ENCODE assay signal across 28 cellular contexts in the genomic region with DNA sequence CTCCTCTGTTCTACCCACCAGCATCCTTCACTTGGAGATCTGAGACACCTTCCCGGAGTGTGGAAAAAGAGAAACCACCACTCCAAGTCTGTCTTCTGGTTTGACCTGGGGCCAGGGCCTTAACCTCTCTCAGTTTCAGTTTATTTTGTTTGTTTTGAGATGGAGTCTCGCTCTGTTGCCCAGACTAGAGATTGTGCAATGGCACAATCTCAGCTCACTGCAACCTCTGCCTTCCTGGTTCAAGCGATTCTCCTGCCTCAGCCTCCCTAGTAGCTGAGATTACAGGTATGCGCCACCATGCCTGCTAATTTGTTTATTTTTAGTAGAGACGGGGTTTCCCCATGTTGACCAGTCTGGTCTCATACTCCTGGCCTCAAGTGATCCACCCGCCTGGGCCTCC.
"Had no signal": no experiment of that assay in that cellular context is flagged by ENCODE, and none has a peak within 500 bp of the region (broad histone marks: within the 10 kb centered on the region; RNA-seq: fewer than 3 reads in every experiment).

No MANE protein-coding gene starts in this region.

- H3K36me3 ChIP-seq: ascending aorta, breast epithelium, cardiac muscle cell, WERI-Rb-1 had no signal

- H3K27ac ChIP-seq: ascending aorta, breast epithelium, cardiac muscle cell, coronary artery, dorsolateral prefrontal cortex, WERI-Rb-1 had no signal

- ATAC-seq: activated CD4-positive, CD25-positive, alpha-beta regulatory T cell treated with anti-CD3 and anti-CD28 coated beads, Interleukin-2, amount 50 U/mL, for 24 hours; activated CD8-positive, alpha-beta T cell treated with anti-CD3 and anti-CD28 coated beads for 36 hours; activated naive CD4-positive, alpha-beta T cell treated with anti-CD3 and anti-CD28 coated beads, Interleukin-2, amount 50 U/mL, for 72 hours; activated T-cell treated with anti-CD3 and anti-CD28 coated beads, Interleukin-2, amount 50 U/mL, for 4 hours; activated T-helper 17 cell treated with anti-CD3 and anti-CD28 coated beads, Interleukin-2, amount 50 U/mL, for 72 hours; esophagus mucosa; T-helper 17 cell had no signal

- FAIRE-seq: frontal cortex had no signal

- DNase-seq: activated B cell treated with CpG ODN at 0.5 μM for 24 hours; activated CD4-positive, alpha-beta T cell treated with anti-CD3 and anti-CD28 coated beads for 48 hours; activated CD4-positive, alpha-beta T cell treated with anti-CD3 and anti-CD28 coated beads, Interleukin-2, amount 50 U/mL, for 1 hour; activated CD4-positive, alpha-beta T cell treated with anti-CD3 and anti-CD28 coated beads, Interleukin-2, amount 50 U/mL, for 48 hours; activated CD8-positive, alpha-beta memory T cell treated with anti-CD3 and anti-CD28 coated beads for 24 hours; activated CD8-positive, alpha-beta T cell treated with anti-CD3 and anti-CD28 coated beads for 36 hours; activated gamma-delta T cell; activated naive CD4-positive, alpha-beta T cell; activated naive CD4-positive, alpha-beta T cell treated with anti-CD3 and anti-CD28 coated beads, Interleukin-2, amount 10 ng/mL, durations not matched to agents 7 days and 5 days; activated naive CD8-positive, alpha-beta T cell treated with anti-CD3 and anti-CD28 coated beads, Interleukin-2, amount 10 ng/mL, durations not matched to agents 7 days and 5 days; activated T-cell treated with anti-CD3 and anti-CD28 coated beads, Interleukin-2, amount 50 U/mL, for 4 hours; dorsolateral prefrontal cortex; effector memory CD4-positive, alpha-beta T cell; foreskin fibroblast; head of caudate nucleus; T-helper 1 cell; T-helper 17 cell; T1000 had no signal

- H3K27me3 ChIP-seq: ascending aorta, breast epithelium, cardiac muscle cell had no signal

- H3K4me1 ChIP-seq: breast epithelium had no signal

- H3K9me3 ChIP-seq: ascending aorta, breast epithelium had no signal

- H3K4me3 ChIP-seq: ascending aorta, breast epithelium, cardiac muscle cell, coronary artery, dorsolateral prefrontal cortex had no signal
